In genomic region chr18:62436636-62437519, GRCh38 we compare ENCODE assay signal across 8 cellular contexts.
DNase-seq lines count a peak whose midpoint lies in the region; ATAC-seq and TF ChIP-seq lines count a peak whose summit lies in the region.

No MANE protein-coding gene starts in this region.

- no peak overlapping the region for H3K4me3 ChIP-seq in fibroblast of villous mesenchyme (ENCODE audit: low read depth, low read length)

- TF ChIP-seq CTCF in fibroblast of villous mesenchyme (IDR thresholded peaks at IDR 0.05; ENCODE audit: insufficient read depth, low read depth, low read length), result no peak

- no peak for ATAC-seq in HG02973 (IDR thresholded peaks at IDR 0.05; ENCODE audit: unreplicated experiment)

- peak; percentile 59 for DNase-seq in GM04504 (ENCODE audit: low read depth)
- DNase-seq in RKO (ENCODE audit: low spot score), result peak; percentile 35
- peak; percentile 85 for DNase-seq in fibroblast of villous mesenchyme (ENCODE audit: low read depth)
- DNase-seq in renal cortical epithelial cell (ENCODE audit: low read depth), result peak; percentile 43
- DNase-seq in T-helper 2 cell, result no peak
- DNase-seq in NCI-H446 treated with DMSO at 0.1 percent for 48 hours (lab: John Stamatoyannopoulos, UW), result no peak
- no peak for DNase-seq in activated gamma-delta T cell treated with Interleukin-2 at 50 U/mL for 16 hours

Comparison
In these comparisons a context has a peak if more than half of its experiments do, and no peak if none do; other contexts are left out.
1. DNase-seq: peak in GM04504 (single experiment), RKO (single experiment), fibroblast of villous mesenchyme (single experiment) and renal cortical epithelial cell (single experiment); none in T-helper 2 cell (0 of 5), NCI-H446 treated with DMSO at 0.1 percent for 48 hours (single experiment) and activated gamma-delta T cell treated with Interleukin-2 at 50 U/mL for 16 hours (single experiment).